ENCODE assay signal across 10 cellular contexts in the genomic region with DNA sequence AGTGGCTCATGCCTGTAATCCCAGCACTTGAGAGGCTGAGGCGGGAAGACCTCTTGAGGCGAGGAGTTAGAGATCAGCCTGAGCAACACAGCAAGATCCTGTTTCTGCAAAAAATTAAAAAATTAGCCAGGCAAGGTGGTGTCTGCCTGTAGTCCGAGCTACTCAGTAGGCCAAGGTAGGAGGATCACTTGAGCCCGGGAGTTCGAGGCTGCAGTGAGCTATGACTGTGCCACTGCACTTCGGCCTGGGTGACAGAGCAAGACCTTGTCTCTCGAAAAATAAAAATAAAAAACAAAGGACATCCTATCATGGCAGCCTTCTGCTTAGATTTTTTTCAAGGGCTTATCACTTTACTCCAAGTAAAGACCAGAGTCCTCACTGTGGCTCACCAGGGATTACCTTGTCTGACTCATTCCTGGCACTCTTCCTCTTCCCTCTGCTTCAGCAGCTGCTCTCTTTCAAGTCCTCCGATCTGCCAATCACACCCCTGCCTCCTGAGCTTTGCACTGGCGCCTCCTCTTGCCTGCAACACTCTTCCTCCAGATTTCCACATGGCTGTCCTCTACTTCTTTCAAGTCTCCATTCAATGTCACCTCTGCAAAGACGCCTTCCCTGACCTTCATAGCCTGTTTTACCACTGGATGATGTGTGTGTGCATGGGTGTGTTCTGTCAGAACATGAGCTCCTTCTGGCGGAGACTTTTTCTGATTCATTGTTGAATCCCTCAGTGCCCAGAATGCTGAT. TPM values are rescaled to one million over a fixed set of nuclear protein-coding genes. Genes with fewer than 3 reads are reported as not detected.
DNase-seq lines count a peak whose midpoint lies in the region; ATAC-seq, FAIRE-seq and TF ChIP-seq lines count a peak whose summit lies in the region.
"Had no signal": no experiment of that assay in that cellular context is flagged by ENCODE, and none has a peak within 500 bp of the region (broad histone marks: within the 10 kb centered on the region; RNA-seq: fewer than 3 reads in every experiment).

No MANE protein-coding gene starts in this region.

- H3K27me3 ChIP-seq in right atrium auricular region (no peaks in the 10 kb centered on the region), foreskin keratinocyte (no peaks in the 10 kb centered on the region)

- H3K4me1 ChIP-seq in right atrium auricular region (no peaks in the 10 kb centered on the region), foreskin keratinocyte (peaks cover 15% of the 10 kb centered on the region)

- DNase-seq in Right ventricle myocardium inferior (ENCODE audit: missing footprints) (no peak), right atrium auricular region (ENCODE audit: low spot score) (no peak), SW480 (ENCODE audit: low spot score) (peak; percentile 42), foreskin keratinocyte (peak; percentile 84 to 90), urothelium cell line (ENCODE audit: low spot score) (peak; percentile 58), NCI-H2227 treated with DMSO at 0.1 percent for 48 hours (lab: John Stamatoyannopoulos, UW) (no peak), NCI-H2196 treated with DMSO at 0.1 percent for 48 hours (lab: John Stamatoyannopoulos, UW; ENCODE audit: unreplicated experiment) (no peak)
- DNase-seq in activated CD8-positive, alpha-beta memory T cell treated with anti-CD3 and anti-CD28 coated beads, Interleukin-2, amount 50 U/mL, for 48 hours: no peak
- DNase-seq: AML-193, NCI-H146 had no signal

- intact Hi-C loops in Right ventricle myocardium inferior (cut with DNase I): loop anchor here (5.0 to 10.0 kb wide), 2 partner anchors 38 to 70 kb away; no protein-coding TSS in a partner anchor

- no peaks in the 10 kb centered on the region for H3K9me3 ChIP-seq in right atrium auricular region

- FAIRE-seq in urothelium cell line (lab: Jason Lieb, UNC): no peak

- H3K4me3 ChIP-seq in right atrium auricular region: no peak overlapping the region

- peak; percentile 70 for ATAC-seq in Right ventricle myocardium inferior
- peak; percentile 93 for ATAC-seq in foreskin keratinocyte

- TF ChIP-seq CTCF in right atrium auricular region (IDR thresholded peaks at IDR 0.05): no peak
- peak; percentile 75 for TF ChIP-seq CTCF in foreskin keratinocyte (conservative IDR thresholded peaks at IDR 0.05)

- no peaks in the 10 kb centered on the region for H3K36me3 ChIP-seq in right atrium auricular region

- no peak overlapping the region for H3K27ac ChIP-seq in right atrium auricular region
- no peak overlapping the region for H3K27ac ChIP-seq in foreskin keratinocyte

RNA-seq across cellular contexts. Expression of gene PRTFDC1, which starts 7.7 kb away (rescaled TPM):
- total RNA-seq in Right ventricle myocardium inferior (7.1 TPM), right atrium auricular region (1 to 10 TPM; 4.0 to 5.6 TPM), foreskin keratinocyte (8.5 and 8.7 TPM in 2 replicates)
- 6.4 and 7.0 TPM in 2 replicates for polyA plus RNA-seq in foreskin keratinocyte

Comparison
In these comparisons a context has a peak if more than half of its experiments do, and no peak if none do; other contexts are left out.
1. DNase-seq: peak in SW480 (single experiment), foreskin keratinocyte (2 of 2) and urothelium cell line (single experiment); none in Right ventricle myocardium inferior (single experiment), right atrium auricular region (single experiment), activated CD8-positive, alpha-beta memory T cell treated with anti-CD3 and anti-CD28 coated beads, Interleukin-2, amount 50 U/mL, for 48 hours (single experiment), NCI-H2227 treated with DMSO at 0.1 percent for 48 hours (single experiment) and NCI-H2196 treated with DMSO at 0.1 percent for 48 hours (single experiment).